In the genomic region with DNA sequence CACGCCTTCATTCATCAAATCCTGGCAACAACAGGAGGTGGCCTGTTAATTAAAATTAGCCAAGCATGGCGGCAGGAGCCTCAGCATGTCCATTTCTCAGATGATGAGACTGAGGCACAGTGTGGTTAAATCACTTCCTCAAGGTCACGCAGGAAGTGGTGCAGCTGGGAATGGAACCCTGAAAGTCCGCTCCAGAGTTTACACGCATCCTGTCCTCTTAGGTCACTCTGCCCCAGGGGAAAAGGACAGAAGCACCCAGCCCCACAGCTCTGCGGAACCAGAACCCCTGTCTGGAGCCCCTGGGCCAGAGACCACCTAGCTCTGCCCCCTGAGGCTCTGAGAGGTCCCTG, we compare ENCODE assay signal across 11 cellular contexts. TPM values are rescaled to one million over a fixed set of nuclear protein-coding genes. Genes with fewer than 3 reads are reported as not detected.
DNase-seq lines count a peak whose midpoint lies in the region; ATAC-seq, FAIRE-seq and TF ChIP-seq lines count a peak whose summit lies in the region.
"Had no signal": no experiment of that assay in that cellular context is flagged by ENCODE, and none has a peak within 500 bp of the region (broad histone marks: within the 10 kb centered on the region; RNA-seq: fewer than 3 reads in every experiment).

No MANE protein-coding gene starts in this region.

- H3K4me3 ChIP-seq in pancreas = no peak overlapping the region
- H3K4me3 ChIP-seq: body of pancreas had no signal

- no peaks in the 10 kb centered on the region for H3K36me3 ChIP-seq in pancreas

- H3K27me3 ChIP-seq in pancreas = no peaks in the 10 kb centered on the region
- H3K27me3 ChIP-seq: body of pancreas had no signal

- intact Hi-C loops in pancreas (cut with DNase I) = loop anchor here (5.0 to 10.0 kb wide), 3 partner anchors 55 to 125 kb away; a partner anchor contains a TSS

- no peak for TF ChIP-seq CTCF in pancreas (IDR thresholded peaks at IDR 0.05)

- WGBS in pancreas, 2 donors = 81 to 83% methylated on average over 6 of the region's 6 CpGs

- DNase-seq in EH (ENCODE audit: low read depth) = peak; percentile 67
- DNase-seq in NCI-H69 (lab: John Stamatoyannopoulos, UW) = peak; percentile 53
- DNase-seq in globus pallidus (ENCODE audit: low spot score) = peak; percentile 37
- no peak for DNase-seq in pancreas
- DNase-seq in stimulated activated CD8-positive, alpha-beta memory T cell treated with anti-CD3 and anti-CD28 coated beads, Interleukin-4, amount 100 ng/mL, for 48 hours = no peak
- no peak for DNase-seq in activated CD4-positive, alpha-beta T cell treated with anti-CD3 and anti-CD28 coated beads, Interleukin-2, amount 50 U/mL, for 4 hours
- DNase-seq in GF-D8 (lab: John Stamatoyannopoulos, UW) = no peak
- DNase-seq: COR-L47, NCI-H446 treated with DMSO at 0.1 percent for 48 hours had no signal

- peaks cover 4 to 10% (median 7%) of the 10 kb centered on the region in 3 donors for H3K4me1 ChIP-seq in pancreas

- no peak for FAIRE-seq in pancreas (lab: Jason Lieb, UNC)

- no peak overlapping the region for H3K27ac ChIP-seq in pancreas

- ATAC-seq in pancreas = peak in 3 of 4 donors; percentile 3 to 35 (median 22)
- ATAC-seq in GM19397 (IDR thresholded peaks at IDR 0.05; ENCODE audit: unreplicated experiment) = no peak
- ATAC-seq: body of pancreas had no signal

- H3K9me3 ChIP-seq in pancreas = no peaks in the 10 kb centered on the region
- H3K9me3 ChIP-seq: body of pancreas had no signal

RNA-seq across cellular contexts. Expression of a gene that starts 19.6 kb away (rescaled TPM):
- 1,000 to 10,000 TPM; 1,199 to 2,601 (median 1,706) TPM for total RNA-seq in pancreas
- polyA plus RNA-seq in pancreas = 1,000 to 10,000 TPM; 1,506 to 2,659 TPM

RNA-seq across cellular contexts. Expression of a gene that starts 50.0 kb away (rescaled TPM):
- total RNA-seq in pancreas = 10 to 100 TPM; 12.2 to 26.8 (median 15.7) TPM
- polyA plus RNA-seq in pancreas = 10 to 100 TPM; 18.0 to 19.3 TPM

RNA-seq across cellular contexts. Expression of a gene that starts 55.0 kb away (rescaled TPM):
- 10 to 100 TPM in 1 of 6 donors, 1 to 10 TPM in 5; 2.7 to 12.1 (median 4.4) TPM for total RNA-seq in pancreas
- polyA plus RNA-seq in pancreas = 1 to 10 TPM; 4.0 to 4.7 TPM

Comparison
In these comparisons a context has a peak if more than half of its experiments do, and no peak if none do; other contexts are left out.
1. DNase-seq: peak in EH (single experiment), NCI-H69 (single experiment) and globus pallidus (single experiment); none in pancreas (0 of 6), stimulated activated CD8-positive, alpha-beta memory T cell treated with anti-CD3 and anti-CD28 coated beads, Interleukin-4, amount 100 ng/mL, for 48 hours (single experiment), activated CD4-positive, alpha-beta T cell treated with anti-CD3 and anti-CD28 coated beads, Interleukin-2, amount 50 U/mL, for 4 hours (0 of 2) and GF-D8 (single experiment).